ENCODE assay signal across 9 cellular contexts in genomic region chr22:19576460-19577421, GRCh38. TPM values are rescaled to one million over a fixed set of nuclear protein-coding genes. Genes with fewer than 3 reads are reported as not detected.
DNase-seq lines count a peak whose midpoint lies in the region; ATAC-seq, FAIRE-seq and TF ChIP-seq lines count a peak whose summit lies in the region.
"Had no signal": no experiment of that assay in that cellular context is flagged by ENCODE, and none has a peak within 500 bp of the region (broad histone marks: within the 10 kb centered on the region; RNA-seq: fewer than 3 reads in every experiment).

No MANE protein-coding gene starts in this region.

- H3K4me3 Mint-ChIP-seq in T-cell, result peak overlapping the region in 2 of 3 donors; percentile 13 to 44
- H3K4me3 Mint-ChIP-seq in astrocyte (ENCODE audit: unreplicated experiment), result no peak overlapping the region

- FAIRE-seq in astrocyte (lab: Jason Lieb, UNC), result no peak
- FAIRE-seq: A204.1 had no signal

- peak overlapping the region; percentile 44 for H3K9ac ChIP-seq in astrocyte (ENCODE audit: low read length)

- no peak for TF ChIP-seq CTCF in astrocyte (IDR thresholded peaks at IDR 0.05; ENCODE audit: insufficient read depth, low read depth, low read length)
- no peak for TF ChIP-seq CTCF in upper lobe of left lung (IDR thresholded peaks at IDR 0.05)

- H4K20me1 ChIP-seq in astrocyte (ENCODE audit: insufficient read depth, low read length), result no peaks in the 10 kb centered on the region

- 74 to 87% methylated on average over 11 to 15 of the region's 16 CpGs for WGBS in mesodermal cell (ENCODE audit: insufficient coverage in 2 of 2), 2 experiments
- 43 to 51% methylated on average over 16 of the region's 16 CpGs for WGBS in upper lobe of left lung, 2 donors

- no peaks in the 10 kb centered on the region for H3K79me2 ChIP-seq in astrocyte (ENCODE audit: insufficient read depth, low read length)

- peak overlapping the region; percentile 53 to 88 for H3K27ac Mint-ChIP-seq in T-cell
- H3K27ac Mint-ChIP-seq in astrocyte (ENCODE audit: unreplicated experiment), result no peak overlapping the region

- H3K4me2 ChIP-seq in astrocyte (ENCODE audit: low read length), result peak overlapping the region; percentile 70

- H3K4me3 ChIP-seq in astrocyte (ENCODE audit: insufficient read depth, low read depth, low read length), result no peak overlapping the region
- H3K4me3 ChIP-seq in mesodermal cell (ENCODE audit: extremely low read depth, insufficient read depth, low read length, poor library complexity, severe bottlenecking), result no peak overlapping the region
- no peak overlapping the region for H3K4me3 ChIP-seq in upper lobe of left lung

- H3K27ac ChIP-seq in astrocyte (ENCODE audit: low read depth, low read length) (peak overlapping the region; percentile 54), mesodermal cell (ENCODE audit: low read depth, low read length, severe bottlenecking) (peak overlapping the region; percentile 16), upper lobe of left lung (peak overlapping the region; percentile 68 to 82 (median 75))

- DNase-seq in DMS53 (lab: John Stamatoyannopoulos, UW) (peak; percentile 21), DMS53 treated with DMSO at 0.1 percent for 48 hours (lab: John Stamatoyannopoulos, UW; ENCODE audit: unreplicated experiment) (no peak), T-cell (peak in 15 of 34 experiments; percentile 5 to 54 (median 20)), astrocyte (ENCODE audit: low read depth) (peak; percentile 55), upper lobe of left lung (peak in 1 of 2 donors; percentile 39), HT-29 (ENCODE audit: low spot score) (no peak)

- H3K36me3 ChIP-seq in astrocyte (ENCODE audit: insufficient read depth, low read length), result no peaks in the 10 kb centered on the region
- H3K36me3 ChIP-seq in mesodermal cell (ENCODE audit: control insufficient read depth, insufficient read depth, low read length), result no peaks in the 10 kb centered on the region
- no peaks in the 10 kb centered on the region for H3K36me3 ChIP-seq in upper lobe of left lung

- H3K4me1 ChIP-seq in astrocyte (ENCODE audit: insufficient read depth, low read length) (peaks cover 8% of the 10 kb centered on the region), mesodermal cell (ENCODE audit: control insufficient read depth, insufficient read depth, low read length, poor library complexity, severe bottlenecking) (peaks cover 8% of the 10 kb centered on the region), upper lobe of left lung (peaks cover 13 to 27% (median 24%) of the 10 kb centered on the region in 4 donors)

- CTCF ChIA-PET in T-cell (lab: Charles Lee), result no interaction called here

- no peak for TF ChIP-seq POLR2A in upper lobe of left lung (IDR thresholded peaks at IDR 0.05)

- peak in 1 of 4 donors; percentile 40 for TF ChIP-seq EP300 in upper lobe of left lung (IDR thresholded peaks at IDR 0.05)

- H3K4me1 Mint-ChIP-seq in T-cell, result peaks cover 38 to 42% (median 40%) of the 10 kb centered on the region in 3 donors
- H3K4me1 Mint-ChIP-seq in astrocyte (ENCODE audit: low read depth, unreplicated experiment), result peaks cover 19% of the 10 kb centered on the region

- H3K36me3 Mint-ChIP-seq in T-cell (no peaks in the 10 kb centered on the region), astrocyte (ENCODE audit: low read depth, unreplicated experiment) (no peaks in the 10 kb centered on the region)

- H3K9me3 ChIP-seq in astrocyte (ENCODE audit: insufficient read depth, low read depth, low read length) (no peaks in the 10 kb centered on the region), mesodermal cell (ENCODE audit: control insufficient read depth, low read length) (no peaks in the 10 kb centered on the region), upper lobe of left lung (no peaks in the 10 kb centered on the region)

- POLR2A ChIA-PET in T-cell (lab: Charles Lee), result no interaction called here

- no peaks in the 10 kb centered on the region for H3K27me3 ChIP-seq in astrocyte (ENCODE audit: insufficient read depth, low read length)
- H3K27me3 ChIP-seq in upper lobe of left lung, result no peaks in the 10 kb centered on the region

- H3K9me3 Mint-ChIP-seq in T-cell (no peaks in the 10 kb centered on the region), astrocyte (ENCODE audit: unreplicated experiment) (peaks cover 2% of the 10 kb centered on the region)

- H2AFZ ChIP-seq in astrocyte (ENCODE audit: low read depth, low read length), result peak overlapping the region; percentile 46

- ATAC-seq in T-cell (replicated peaks in 1 of 4), result peak; percentile 64 to 92 (median 81)
- ATAC-seq in upper lobe of left lung (ENCODE audit: low FRiP score in 2 of 2), result peak; percentile 39 to 58
- ATAC-seq in HG02870 (IDR thresholded peaks at IDR 0.05; ENCODE audit: unreplicated experiment), result no peak

- H3K27me3 Mint-ChIP-seq in T-cell (no peaks in the 10 kb centered on the region), astrocyte (ENCODE audit: low read depth, unreplicated experiment) (peaks cover 2% of the 10 kb centered on the region)

RNA-seq across cellular contexts. Expression of gene CLDN5, which starts 52.5 kb away (rescaled TPM):
- total RNA-seq in T-cell (under 1 TPM in 4 of 5 donors, not detected in 1; 0.36 to 0.98 (median 0.85) TPM), astrocyte (not detected in 2 replicates), upper lobe of left lung (100 to 1,000 TPM in 5 of 6 donors, 10 to 100 TPM in 1; 70.2 to 726 (median 229) TPM)
- 4.9 TPM for polyA plus RNA-seq in mesodermal cell (2013, experiment 1 of 2)
- 2.8 TPM for polyA plus RNA-seq in mesodermal cell (2013, experiment 2 of 2)
- not detected in 2 replicates for total RNA-seq in HT-29 (2014; rRNA removed; shearing (Covaris generic))

Comparison
In these comparisons a context has a peak if more than half of its experiments do, and no peak if none do; other contexts are left out.
1. DNase-seq: peak in DMS53 (single experiment) and astrocyte (single experiment); none in DMS53 treated with DMSO at 0.1 percent for 48 hours (single experiment) and HT-29 (single experiment).
2. H3K27ac ChIP-seq: peak in every context shown above with its lines; median percentile 75 in upper lobe of left lung; 54 in astrocyte; 16 in mesodermal cell.
3. RNA of gene CLDN5, which starts 52.5 kb away (total RNA-seq): 70.2 to 726 TPM in upper lobe of left lung; 0.36 to 0.98 TPM in T-cell, not detected in astrocyte and not detected in HT-29; every median in the first group is over 10 times any median in the second.